21 cellular contexts compared by ENCODE assay signal in genomic region chr6:22142931-22143330, GRCh38.
DNase-seq lines count a peak whose midpoint lies in the region; ATAC-seq and TF ChIP-seq lines count a peak whose summit lies in the region.
"Had no signal": no experiment of that assay in that cellular context is flagged by ENCODE, and none has a peak within 500 bp of the region (broad histone marks: within the 10 kb centered on the region; RNA-seq: fewer than 3 reads in every experiment).

No MANE protein-coding gene starts in this region.

- DNase-seq in IMR-90 (no peak), Panc1 (ENCODE audit: low read depth, low spot score) (no peak), endothelial cell (ENCODE audit: low spot score) (no peak), trophoblast cell (no peak), G401 (ENCODE audit: low spot score) (no peak), uterus (no peak)
- DNase-seq in stimulated activated CD4-positive, alpha-beta T cell treated with anti-CD3 and anti-CD28 coated beads, Interleukin-15, amount 100 ng/mL, for 24 hours, result no peak
- DNase-seq: C1 segment of cervical spinal cord; Calu3; CD8-positive, alpha-beta memory T cell; KBM-7; NCI-H1048; NCI-H1417; NCI-H1694; NCI-H526 treated with DMSO at 0.1 percent for 48 hours; Peyer's patch; SIG-M5 had no signal

- TF ChIP-seq POLR2A in IMR-90 (IDR thresholded peaks at IDR 0.05; ENCODE audit: low read depth, low read length) (no peak), uterus (IDR thresholded peaks at IDR 0.05) (no peak)

- no peaks in the 10 kb centered on the region for H3K27me3 ChIP-seq in IMR-90 (ENCODE audit: control insufficient read depth, insufficient read depth, low read length)
- no peaks in the 10 kb centered on the region for H3K27me3 ChIP-seq in Panc1 (ENCODE audit: control insufficient read depth, insufficient read depth, low read length)
- H3K27me3 ChIP-seq in trophoblast cell (ENCODE audit: insufficient read depth, low read length), result no peaks in the 10 kb centered on the region
- H3K27me3 ChIP-seq in uterus, result no peaks in the 10 kb centered on the region
- H3K27me3 ChIP-seq: Peyer's patch had no signal

- H4K91ac ChIP-seq in IMR-90 (ENCODE audit: insufficient read depth, low read depth, low read length) (0 out of 2 replicates have a peak overlapping the region, but pooled peaks have one; percentile 45), trophoblast cell (ENCODE audit: low read depth, low read length) (peak overlapping the region; percentile 41)

- BruUV-seq in IMR-90 (replicated peaks; lab: Mats Ljungman, UMichigan) (no TSS peak), Panc1 (replicated peaks; lab: Mats Ljungman, UMichigan) (no TSS peak)

- no peak overlapping the region for H3K18ac ChIP-seq in IMR-90 (ENCODE audit: low read depth, low read length)
- no peak overlapping the region for H3K18ac ChIP-seq in trophoblast cell (ENCODE audit: low read length)

- H2BK5ac ChIP-seq in IMR-90 (ENCODE audit: low read depth, low read length, poor library complexity, severe bottlenecking) (no peak overlapping the region), trophoblast cell (ENCODE audit: low read depth, low read length, poor library complexity) (no peak overlapping the region)

- H3K79me2 ChIP-seq in trophoblast cell (ENCODE audit: control insufficient read depth, insufficient read depth, low read length, poor library complexity), result peaks cover 2% of the 10 kb centered on the region

- dilution Hi-C loops in IMR-90 (cut with HindIII; ENCODE audit: low sequenced_read_pairs, unreplicated experiment), result no loop called here

- no peak overlapping the region for H3K27ac ChIP-seq in IMR-90 (ENCODE audit: insufficient read depth, low read length)
- peak overlapping the region; percentile 86 for H3K27ac ChIP-seq in Panc1 (ENCODE audit: low read length)
- H3K27ac ChIP-seq in trophoblast cell (ENCODE audit: low read depth, low read length), result no peak overlapping the region
- H3K27ac ChIP-seq in uterus, result no peak overlapping the region
- H3K27ac ChIP-seq: Peyer's patch, SK-N-MC had no signal

- H2AK9ac ChIP-seq in IMR-90 (replicated peaks; ENCODE audit: low read depth, low read length, poor library complexity), result no peak overlapping the region

- no peak overlapping the region for H2AFZ ChIP-seq in IMR-90 (replicated peaks; ENCODE audit: low read length, poor library complexity)
- H2AFZ ChIP-seq in trophoblast cell (ENCODE audit: insufficient read depth, low read length, poor library complexity), result no peak overlapping the region

- no peak overlapping the region for H2BK120ac ChIP-seq in IMR-90 (ENCODE audit: low read depth, low read length)
- no peak overlapping the region for H2BK120ac ChIP-seq in trophoblast cell (ENCODE audit: insufficient read depth, low read length, poor library complexity)

- no peak overlapping the region for H2BK15ac ChIP-seq in IMR-90 (ENCODE audit: low read depth, low read length)

- H3K56ac ChIP-seq in IMR-90 (ENCODE audit: extremely low read depth, insufficient read depth, low read length), result no peak overlapping the region

- peak overlapping the region; percentile 25 for H2BK12ac ChIP-seq in trophoblast cell (ENCODE audit: low read length)

- no peak overlapping the region for H4K8ac ChIP-seq in IMR-90 (ENCODE audit: low read depth in 2 of 2, low read length in 2 of 2)
- no peak overlapping the region for H4K8ac ChIP-seq in trophoblast cell (ENCODE audit: low read depth, low read length)

- no peaks in the 10 kb centered on the region for H3K79me1 ChIP-seq in IMR-90 (ENCODE audit: low read depth in 1 of 2, low read length in 2 of 2)
- H3K79me1 ChIP-seq in trophoblast cell (ENCODE audit: low read length), result peaks cover 12% of the 10 kb centered on the region

- no peaks in the 10 kb centered on the region for H3K9me3 Mint-ChIP-seq in endothelial cell (ENCODE audit: unreplicated experiment)
- H3K9me3 Mint-ChIP-seq in stimulated activated memory B cell treated with anti-CD40 and anti-IgM and Interleukin-4, amounts not matched to agents 10 μg/mL and 1 μg/mL and 100 μg/mL, for 72 hours, result no peaks in the 10 kb centered on the region

- POLR2A ChIA-PET in IMR-90 (lab: Charles Lee; ENCODE audit: unreplicated experiment), result interaction anchor here (0.6 kb wide), 1 partner anchor 26 kb away, joined by 3 read pairs; no protein-coding TSS in a partner anchor
- POLR2A ChIA-PET in Panc1 (lab: Charles Lee), result no interaction called here

- H3K9me3 ChIP-seq in IMR-90 (ENCODE audit: control insufficient read depth, insufficient read depth, low read length) (no peaks in the 10 kb centered on the region), Panc1 (ENCODE audit: control insufficient read depth, insufficient read depth, low read depth, low read length) (no peaks in the 10 kb centered on the region), trophoblast cell (ENCODE audit: insufficient read depth, low read depth, low read length) (no peaks in the 10 kb centered on the region), uterus (no peaks in the 10 kb centered on the region)
- H3K9me3 ChIP-seq: A549, Peyer's patch had no signal

- in situ Hi-C loops in IMR-90 (cut with MboI; ENCODE audit: low sequenced_read_pairs) (loop anchor here (10.0 to 25.0 kb wide), 2 partner anchors 548 to 1581 kb away; partner anchors contain the start of gene SOX4), Panc1 (cut with HindIII; ENCODE audit: low pct_unique_long_range_greater_than_20kb, low sequenced_read_pairs) (no loop called here), G401 (cut with HindIII; ENCODE audit: low sequenced_read_pairs) (no loop called here)

- no peak for TF ChIP-seq RAD21 in IMR-90 (IDR thresholded peaks at IDR 0.05; ENCODE audit: low read length)

- H3K4ac ChIP-seq in IMR-90 (ENCODE audit: low read depth, low read length) (no peak overlapping the region), trophoblast cell (ENCODE audit: low read depth, low read length) (no peak overlapping the region)

- no peak overlapping the region for H3K23ac ChIP-seq in IMR-90 (ENCODE audit: low read depth, low read length)
- H3K23ac ChIP-seq in trophoblast cell (ENCODE audit: low read length), result no peak overlapping the region

- no peak overlapping the region for H3K4me2 ChIP-seq in IMR-90 (ENCODE audit: low read depth, low read length)
- H3K4me2 ChIP-seq in trophoblast cell (ENCODE audit: low read length), result no peak overlapping the region
- H3K4me2 ChIP-seq: A549 had no signal

- ATAC-seq in IMR-90 (ENCODE audit: low read depth) (no peak), Panc1 (no peak)
- ATAC-seq in stimulated activated memory B cell treated with anti-CD40 and anti-IgM and Interleukin-4, amounts not matched to agents 10 μg/mL and 1 μg/mL and 100 μg/mL, for 72 hours, result no peak
- ATAC-seq: A549, HepG2 had no signal

- CTCF ChIA-PET in IMR-90 (lab: Yijun Ruan, JAX) (interaction anchor here (0.7 kb wide), 1 partner anchor 156 kb away, joined by 3 read pairs; no protein-coding TSS in a partner anchor), Panc1 (lab: Charles Lee) (interaction anchor here (0.5 kb wide), 1 partner anchor 72 kb away, joined by 4 read pairs; no protein-coding TSS in a partner anchor)

- TF ChIP-seq CTCF in IMR-90 (conservative IDR thresholded peaks at IDR 0.05; ENCODE audit: low read depth, low read length), result no peak
- no peak for TF ChIP-seq CTCF in Panc1 (IDR thresholded peaks at IDR 0.05)
- no peak for TF ChIP-seq CTCF in endothelial cell (IDR thresholded peaks at IDR 0.05; ENCODE audit: unreplicated experiment)
- no peak for TF ChIP-seq CTCF in uterus (IDR thresholded peaks at IDR 0.05)

- H3K4me3 ChIP-seq in IMR-90 (ENCODE audit: insufficient read depth, low read depth, low read length) (no peak overlapping the region), Panc1 (ENCODE audit: low read depth in 2 of 2, low read length in 2 of 2) (no peak overlapping the region), trophoblast cell (ENCODE audit: low read depth, low read length) (no peak overlapping the region), uterus (no peak overlapping the region)
- H3K4me3 ChIP-seq: A549, Peyer's patch, SK-N-MC had no signal

- H3K9ac ChIP-seq in IMR-90 (ENCODE audit: low read depth, low read length), result no peak overlapping the region
- no peak overlapping the region for H3K9ac ChIP-seq in trophoblast cell (ENCODE audit: low read length)

- H2AK5ac ChIP-seq in IMR-90 (ENCODE audit: low read depth, low read length) (no peak overlapping the region), trophoblast cell (ENCODE audit: low read length) (no peak overlapping the region)

- peaks cover 6% of the 10 kb centered on the region for H3K27me3 Mint-ChIP-seq in endothelial cell (ENCODE audit: unreplicated experiment)
- H3K27me3 Mint-ChIP-seq in stimulated activated memory B cell treated with anti-CD40 and anti-IgM and Interleukin-4, amounts not matched to agents 10 μg/mL and 1 μg/mL and 100 μg/mL, for 72 hours, result no peaks in the 10 kb centered on the region

- H3K4me1 Mint-ChIP-seq in endothelial cell (ENCODE audit: unreplicated experiment), result peaks cover 53% of the 10 kb centered on the region
- H3K4me1 Mint-ChIP-seq in stimulated activated memory B cell treated with anti-CD40 and anti-IgM and Interleukin-4, amounts not matched to agents 10 μg/mL and 1 μg/mL and 100 μg/mL, for 72 hours, result no peaks in the 10 kb centered on the region

- no peaks in the 10 kb centered on the region for H4K20me1 ChIP-seq in IMR-90 (ENCODE audit: insufficient read depth, low read length)

- no peak overlapping the region for H4K12ac ChIP-seq in trophoblast cell (ENCODE audit: low read depth, low read length)

- H3K9me1 ChIP-seq in IMR-90 (ENCODE audit: insufficient read depth, low read length), result peaks cover 9% of the 10 kb centered on the region; the same call in 1 of the 2 replicates

- no peaks in the 10 kb centered on the region for H3K36me3 ChIP-seq in IMR-90 (ENCODE audit: control insufficient read depth, insufficient read depth, low read length)
- no peaks in the 10 kb centered on the region for H3K36me3 ChIP-seq in Panc1 (ENCODE audit: control insufficient read depth, insufficient read depth, low read length)
- H3K36me3 ChIP-seq in trophoblast cell (ENCODE audit: control insufficient read depth in 1 of 2, insufficient read depth in 2 of 2, low read length in 2 of 2), result peaks cover 0 to 5% of the 10 kb centered on the region in 2 experiments
- H3K36me3 ChIP-seq in uterus, result no peaks in the 10 kb centered on the region
- H3K36me3 ChIP-seq: Peyer's patch had no signal

- peak overlapping the region; percentile 5; the same call in 1 of the 2 replicates for H2BK20ac ChIP-seq in IMR-90 (ENCODE audit: low read depth, low read length)

- H3K36me3 Mint-ChIP-seq in endothelial cell (ENCODE audit: low read depth, unreplicated experiment), result peaks cover 3% of the 10 kb centered on the region
- H3K36me3 Mint-ChIP-seq in stimulated activated memory B cell treated with anti-CD40 and anti-IgM and Interleukin-4, amounts not matched to agents 10 μg/mL and 1 μg/mL and 100 μg/mL, for 72 hours, result no peaks in the 10 kb centered on the region
- H3K36me3 Mint-ChIP-seq: CD8-positive, alpha-beta memory T cell had no signal

- H4K5ac ChIP-seq in IMR-90 (ENCODE audit: low read depth, low read length), result no peak overlapping the region

- 63% methylated on average over 2 of the region's 7 CpGs; no CpG with 5 or more reads in 1 of the 2 experiments for WGBS in IMR-90 (ENCODE audit: extremely low coverage in 2 of 2, insufficient read length in 1 of 2), 2 experiments
- no CpG with 5 or more reads among the region's 7 CpGs for WGBS in trophoblast cell (ENCODE audit: extremely low coverage, insufficient coverage, insufficient read length)

- H3K14ac ChIP-seq in IMR-90 (replicated peaks; ENCODE audit: low read depth, low read length) (no peak overlapping the region), trophoblast cell (ENCODE audit: low read length) (no peak overlapping the region)

- intact Hi-C loops in IMR-90 (cut with micrococcal nuclease) (loop anchor here (10.0 kb wide), 3 partner anchors 682 to 1578 kb away; no protein-coding TSS in a partner anchor), Panc1 (cut with micrococcal nuclease; ENCODE audit: unreplicated experiment) (loop anchor here (5.0 to 10.0 kb wide), 3 partner anchors 398 to 682 kb away; no protein-coding TSS in a partner anchor), uterus (cut with DNase I; ENCODE audit: low total_unique reads) (no loop called here)

- peak overlapping the region; percentile 54 for H3K27ac Mint-ChIP-seq in endothelial cell (ENCODE audit: unreplicated experiment)
- H3K27ac Mint-ChIP-seq in stimulated activated memory B cell treated with anti-CD40 and anti-IgM and Interleukin-4, amounts not matched to agents 10 μg/mL and 1 μg/mL and 100 μg/mL, for 72 hours, result no peak overlapping the region
- H3K27ac Mint-ChIP-seq: CD8-positive, alpha-beta memory T cell had no signal

- H3K4me3 Mint-ChIP-seq in endothelial cell (ENCODE audit: unreplicated experiment), result peak overlapping the region; percentile 35
- H3K4me3 Mint-ChIP-seq in stimulated activated memory B cell treated with anti-CD40 and anti-IgM and Interleukin-4, amounts not matched to agents 10 μg/mL and 1 μg/mL and 100 μg/mL, for 72 hours, result no peak overlapping the region
- H3K4me3 Mint-ChIP-seq: CD8-positive, alpha-beta memory T cell had no signal

- peaks cover 15% of the 10 kb centered on the region for H3K4me1 ChIP-seq in IMR-90 (ENCODE audit: control insufficient read depth, insufficient read depth, low read length)
- H3K4me1 ChIP-seq in Panc1 (ENCODE audit: control insufficient read depth, insufficient read depth, low read length), result peaks cover 32% of the 10 kb centered on the region
- peaks cover 15 to 26% of the 10 kb centered on the region in 2 experiments for H3K4me1 ChIP-seq in trophoblast cell (ENCODE audit: control insufficient read depth in 1 of 2, insufficient read depth in 2 of 2, low read length in 2 of 2)
- no peaks in the 10 kb centered on the region for H3K4me1 ChIP-seq in uterus
